Comparison of ENCODE assay signal across 8 cellular contexts in the genomic region with DNA sequence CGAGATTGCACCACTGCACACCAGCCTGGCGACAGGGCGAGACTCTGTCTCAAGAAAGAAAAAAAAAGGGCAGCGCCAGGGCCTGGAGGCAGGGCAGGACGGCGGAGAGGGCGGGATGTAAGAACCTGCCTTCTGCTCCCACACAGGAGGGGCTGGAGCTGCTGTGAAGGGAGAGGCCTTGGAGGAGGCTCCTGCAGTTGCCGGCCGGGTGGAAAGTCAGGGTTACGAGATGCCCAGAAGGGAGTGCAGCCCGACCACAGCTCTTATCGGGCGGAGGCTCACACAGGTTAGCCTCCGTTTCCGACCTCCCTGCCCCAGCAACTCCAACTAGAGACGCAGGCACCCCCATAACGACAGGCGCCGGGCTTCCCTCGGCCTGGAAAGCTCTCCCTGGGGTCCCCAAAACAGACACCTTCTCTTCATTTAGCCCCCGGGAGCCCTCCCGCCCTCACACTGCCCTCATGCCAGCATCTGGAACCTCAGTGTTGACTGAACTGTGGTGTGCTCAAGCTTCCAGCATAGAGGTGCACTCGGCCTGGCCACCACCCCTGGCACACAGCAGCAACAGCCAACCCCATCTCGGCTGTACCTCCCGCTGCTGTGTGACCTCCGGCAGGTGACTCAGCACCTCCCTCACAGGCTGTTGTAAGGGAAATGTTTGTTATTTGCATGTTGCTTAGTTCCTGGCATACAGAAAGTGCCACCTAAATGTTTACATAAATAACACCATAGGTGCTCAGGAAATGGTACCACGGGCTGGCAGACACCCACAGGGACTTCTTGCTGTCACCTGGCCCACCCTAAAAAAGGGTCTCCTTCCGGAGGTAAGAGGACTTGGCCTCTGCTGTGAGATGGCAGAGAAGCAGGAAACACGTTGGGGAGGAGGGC. TPM values are rescaled to one million over a fixed set of nuclear protein-coding genes. Genes with fewer than 3 reads are reported as not detected.
DNase-seq lines count a peak whose midpoint lies in the region; ATAC-seq and TF ChIP-seq lines count a peak whose summit lies in the region.

No MANE protein-coding gene starts in this region.

- intact Hi-C loops in left ventricle myocardium superior (cut with micrococcal nuclease), result no loop called here

- H3K4me3 ChIP-seq in mesenchymal stem cell (ENCODE audit: insufficient read depth in 1 of 2, low read depth in 1 of 2, low read length in 2 of 2), result peak overlapping the region in 1 of 2 experiments; percentile 64

- H2BK15ac ChIP-seq in mesenchymal stem cell (ENCODE audit: low read depth, poor library complexity, severe bottlenecking), result no peak overlapping the region

- no peak overlapping the region for H2AK5ac ChIP-seq in mesenchymal stem cell (ENCODE audit: low read length, severe bottlenecking)

- no peak overlapping the region for H3K14ac ChIP-seq in mesenchymal stem cell (ENCODE audit: low read length in 2 of 2)

- H3K4me1 ChIP-seq in mesenchymal stem cell (ENCODE audit: control insufficient read depth, insufficient read depth, low read depth, low read length), result peaks cover 27% of the 10 kb centered on the region

- H3K18ac ChIP-seq in mesenchymal stem cell (ENCODE audit: low read depth in 1 of 2, low read length in 2 of 2), result peak overlapping the region in 1 of 2 experiments; percentile 29

- no peak overlapping the region for H2AFZ ChIP-seq in mesenchymal stem cell (ENCODE audit: low read depth, low read length)

- no peak overlapping the region for H3K23ac ChIP-seq in mesenchymal stem cell (ENCODE audit: low read length in 2 of 2)

- no peak overlapping the region for H3K27ac Mint-ChIP-seq in chondrocyte (ENCODE audit: unreplicated experiment)

- H3K36me3 ChIP-seq in mesenchymal stem cell (ENCODE audit: control insufficient read depth in 1 of 2, insufficient read depth in 2 of 2, low read depth in 1 of 2, low read length in 2 of 2), result peaks cover 0 to 5% of the 10 kb centered on the region in 2 experiments

- ATAC-seq in SK-N-SH treated with all-trans-retinoic acid at 6 μM for 48 hours (peak; percentile 22; the same call in 2 of the 3 replicates), left ventricle myocardium superior (no peak)

- H2BK120ac ChIP-seq in mesenchymal stem cell (ENCODE audit: low read depth, low read length), result no peak overlapping the region

- H3K4me1 Mint-ChIP-seq in chondrocyte (ENCODE audit: low read depth), result peaks cover 17% of the 10 kb centered on the region

- H3K27me3 Mint-ChIP-seq in chondrocyte (ENCODE audit: low read depth), result peaks cover 18% of the 10 kb centered on the region

- no peaks in the 10 kb centered on the region for H3K9me3 Mint-ChIP-seq in chondrocyte (ENCODE audit: low read depth)

- no peak overlapping the region for H2BK5ac ChIP-seq in mesenchymal stem cell (ENCODE audit: low read depth, low read length, poor library complexity, severe bottlenecking)

- H3K4me3 Mint-ChIP-seq in chondrocyte (ENCODE audit: unreplicated experiment), result peak overlapping the region; percentile 40

- no peaks in the 10 kb centered on the region for H3K36me3 Mint-ChIP-seq in chondrocyte (ENCODE audit: low read depth)

- WGBS in mesenchymal stem cell, result 37% methylated on average over 25 of the region's 29 CpGs

- no peak overlapping the region for H4K8ac ChIP-seq in mesenchymal stem cell (ENCODE audit: low read length)

- H3K4me2 ChIP-seq in mesenchymal stem cell (ENCODE audit: low read length, poor library complexity, severe bottlenecking), result peak overlapping the region; percentile 85

- H4K91ac ChIP-seq in mesenchymal stem cell (ENCODE audit: low read length), result no peak overlapping the region

- H3K9me3 ChIP-seq in mesenchymal stem cell (ENCODE audit: control insufficient read depth, low read length), result no peaks in the 10 kb centered on the region

- no peaks in the 10 kb centered on the region for H3K79me1 ChIP-seq in mesenchymal stem cell (replicated peaks; ENCODE audit: low read length, poor library complexity, severe bottlenecking)

- H3K4ac ChIP-seq in mesenchymal stem cell (ENCODE audit: low read depth in 1 of 2, low read length in 2 of 2), result no peak overlapping the region

- DNase-seq in activated effector memory CD4-positive, alpha-beta T cell treated with anti-CD3 and anti-CD28 coated beads, Interleukin-2, amount 50 U/mL, for 16 hours, result peak; percentile 76
- DNase-seq in activated effector memory CD4-positive, alpha-beta T cell treated with Interleukin-2 at 50 U/mL for 16 hours, result no peak
- DNase-seq in chondrocyte (ENCODE audit: low spot score) (no peak), mesenchymal stem cell (peak; percentile 62), DMS114 treated with DMSO at 0.1 percent for 48 hours (lab: John Stamatoyannopoulos, UW; ENCODE audit: unreplicated experiment) (no peak), NCI-H1930 (lab: John Stamatoyannopoulos, UW) (no peak), left ventricle myocardium superior (no peak)

- H3K9ac ChIP-seq in mesenchymal stem cell (ENCODE audit: low read length), result peak overlapping the region; percentile 87

- H3K27me3 ChIP-seq in mesenchymal stem cell (ENCODE audit: control insufficient read depth in 1 of 2, insufficient read depth in 1 of 2, low read length in 2 of 2), result peaks cover 18 to 48% of the 10 kb centered on the region in 2 experiments

- peak overlapping the region in 1 of 2 experiments; percentile 30 for H2BK12ac ChIP-seq in mesenchymal stem cell (ENCODE audit: low read length in 2 of 2)

- no peak overlapping the region for H3K27ac ChIP-seq in mesenchymal stem cell (ENCODE audit: low read length, poor library complexity, severe bottlenecking)

- no peak for TF ChIP-seq CTCF in chondrocyte (IDR thresholded peaks at IDR 0.05)

TF ChIP-seq in SK-N-SH treated with all-trans-retinoic acid at 6 μM for 48 hours, 23 proteins besides CTCF, POLR2A, EP300 and RAD21 (continues in another document):
- TF ChIP-seq, protein P1, sequence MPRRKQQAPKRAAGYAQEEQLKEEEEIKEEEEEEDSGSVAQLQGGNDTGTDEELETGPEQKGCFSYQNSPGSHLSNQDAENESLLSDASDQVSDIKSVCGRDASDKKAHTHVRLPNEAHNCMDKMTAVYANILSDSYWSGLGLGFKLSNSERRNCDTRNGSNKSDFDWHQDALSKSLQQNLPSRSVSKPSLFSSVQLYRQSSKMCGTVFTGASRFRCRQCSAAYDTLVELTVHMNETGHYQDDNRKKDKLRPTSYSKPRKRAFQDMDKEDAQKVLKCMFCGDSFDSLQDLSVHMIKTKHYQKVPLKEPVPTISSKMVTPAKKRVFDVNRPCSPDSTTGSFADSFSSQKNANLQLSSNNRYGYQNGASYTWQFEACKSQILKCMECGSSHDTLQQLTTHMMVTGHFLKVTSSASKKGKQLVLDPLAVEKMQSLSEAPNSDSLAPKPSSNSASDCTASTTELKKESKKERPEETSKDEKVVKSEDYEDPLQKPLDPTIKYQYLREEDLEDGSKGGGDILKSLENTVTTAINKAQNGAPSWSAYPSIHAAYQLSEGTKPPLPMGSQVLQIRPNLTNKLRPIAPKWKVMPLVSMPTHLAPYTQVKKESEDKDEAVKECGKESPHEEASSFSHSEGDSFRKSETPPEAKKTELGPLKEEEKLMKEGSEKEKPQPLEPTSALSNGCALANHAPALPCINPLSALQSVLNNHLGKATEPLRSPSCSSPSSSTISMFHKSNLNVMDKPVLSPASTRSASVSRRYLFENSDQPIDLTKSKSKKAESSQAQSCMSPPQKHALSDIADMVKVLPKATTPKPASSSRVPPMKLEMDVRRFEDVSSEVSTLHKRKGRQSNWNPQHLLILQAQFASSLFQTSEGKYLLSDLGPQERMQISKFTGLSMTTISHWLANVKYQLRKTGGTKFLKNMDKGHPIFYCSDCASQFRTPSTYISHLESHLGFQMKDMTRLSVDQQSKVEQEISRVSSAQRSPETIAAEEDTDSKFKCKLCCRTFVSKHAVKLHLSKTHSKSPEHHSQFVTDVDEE (CRISPR knock-in tag; IDR thresholded peaks at IDR 0.05), result no peak
- TF ChIP-seq BACH2 (CRISPR knock-in tag; IDR thresholded peaks at IDR 0.05; ENCODE audit: borderline replicate concordance) (no peak), ESRRG (CRISPR knock-in tag; IDR thresholded peaks at IDR 0.05) (no peak), ISL1 (CRISPR knock-in tag; IDR thresholded peaks at IDR 0.05) (no peak), SNAI2 (CRISPR knock-in tag; IDR thresholded peaks at IDR 0.05) (no peak), PPARA (CRISPR knock-in tag; IDR thresholded peaks at IDR 0.05; ENCODE audit: borderline replicate concordance) (no peak)
- TF ChIP-seq, protein P2, sequence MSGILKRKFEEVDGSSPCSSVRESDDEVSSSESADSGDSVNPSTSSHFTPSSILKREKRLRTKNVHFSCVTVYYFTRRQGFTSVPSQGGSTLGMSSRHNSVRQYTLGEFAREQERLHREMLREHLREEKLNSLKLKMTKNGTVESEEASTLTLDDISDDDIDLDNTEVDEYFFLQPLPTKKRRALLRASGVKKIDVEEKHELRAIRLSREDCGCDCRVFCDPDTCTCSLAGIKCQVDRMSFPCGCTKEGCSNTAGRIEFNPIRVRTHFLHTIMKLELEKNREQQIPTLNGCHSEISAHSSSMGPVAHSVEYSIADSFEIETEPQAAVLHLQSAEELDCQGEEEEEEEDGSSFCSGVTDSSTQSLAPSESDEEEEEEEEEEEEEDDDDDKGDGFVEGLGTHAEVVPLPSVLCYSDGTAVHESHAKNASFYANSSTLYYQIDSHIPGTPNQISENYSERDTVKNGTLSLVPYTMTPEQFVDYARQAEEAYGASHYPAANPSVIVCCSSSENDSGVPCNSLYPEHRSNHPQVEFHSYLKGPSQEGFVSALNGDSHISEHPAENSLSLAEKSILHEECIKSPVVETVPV (CRISPR knock-in tag; IDR thresholded peaks at IDR 0.05), result no peak
- TF ChIP-seq, protein P3, sequence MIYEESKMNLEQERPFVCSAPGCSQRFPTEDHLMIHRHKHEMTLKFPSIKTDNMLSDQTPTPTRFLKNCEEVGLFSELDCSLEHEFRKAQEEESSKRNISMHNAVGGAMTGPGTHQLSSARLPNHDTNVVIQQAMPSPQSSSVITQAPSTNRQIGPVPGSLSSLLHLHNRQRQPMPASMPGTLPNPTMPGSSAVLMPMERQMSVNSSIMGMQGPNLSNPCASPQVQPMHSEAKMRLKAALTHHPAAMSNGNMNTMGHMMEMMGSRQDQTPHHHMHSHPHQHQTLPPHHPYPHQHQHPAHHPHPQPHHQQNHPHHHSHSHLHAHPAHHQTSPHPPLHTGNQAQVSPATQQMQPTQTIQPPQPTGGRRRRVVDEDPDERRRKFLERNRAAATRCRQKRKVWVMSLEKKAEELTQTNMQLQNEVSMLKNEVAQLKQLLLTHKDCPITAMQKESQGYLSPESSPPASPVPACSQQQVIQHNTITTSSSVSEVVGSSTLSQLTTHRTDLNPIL (CRISPR knock-in tag; IDR thresholded peaks at IDR 0.05; ENCODE audit: low read depth), result no peak

RNA-seq across cellular contexts. Expression of a gene that starts 1.3 kb away (rescaled TPM):
- total RNA-seq in chondrocyte (0.36 to 4.1 TPM (median 3.0 TPM) in 3 replicates), left ventricle myocardium superior (0.27 TPM)
- 4.8 TPM for polyA plus RNA-seq in mesenchymal stem cell (2013, experiment 1 of 2)
- 5.1 TPM for polyA plus RNA-seq in mesenchymal stem cell (2013, experiment 2 of 2)

RNA-seq across cellular contexts. Expression of a gene that starts 54.7 kb away (rescaled TPM):
- 40.2 to 44.5 TPM (median 42.4 TPM) in 3 replicates for total RNA-seq in chondrocyte
- 32.6 TPM for polyA plus RNA-seq in mesenchymal stem cell (2013, experiment 1 of 2)
- 31.7 TPM for polyA plus RNA-seq in mesenchymal stem cell (2013, experiment 2 of 2)
- total RNA-seq in left ventricle myocardium superior, result 20.0 TPM

Comparison
In these comparisons a context has a peak if more than half of its experiments do, and no peak if none do; other contexts are left out.
1. DNase-seq: peak in activated effector memory CD4-positive, alpha-beta T cell treated with anti-CD3 and anti-CD28 coated beads, Interleukin-2, amount 50 U/mL, for 16 hours (single experiment) and mesenchymal stem cell (single experiment); none in activated effector memory CD4-positive, alpha-beta T cell treated with Interleukin-2 at 50 U/mL for 16 hours (single experiment), chondrocyte (single experiment), DMS114 treated with DMSO at 0.1 percent for 48 hours (single experiment), NCI-H1930 (0 of 2) and left ventricle myocardium superior (single experiment).